Comparison of ENCODE assay signal across 8 cellular contexts in the genomic region with DNA sequence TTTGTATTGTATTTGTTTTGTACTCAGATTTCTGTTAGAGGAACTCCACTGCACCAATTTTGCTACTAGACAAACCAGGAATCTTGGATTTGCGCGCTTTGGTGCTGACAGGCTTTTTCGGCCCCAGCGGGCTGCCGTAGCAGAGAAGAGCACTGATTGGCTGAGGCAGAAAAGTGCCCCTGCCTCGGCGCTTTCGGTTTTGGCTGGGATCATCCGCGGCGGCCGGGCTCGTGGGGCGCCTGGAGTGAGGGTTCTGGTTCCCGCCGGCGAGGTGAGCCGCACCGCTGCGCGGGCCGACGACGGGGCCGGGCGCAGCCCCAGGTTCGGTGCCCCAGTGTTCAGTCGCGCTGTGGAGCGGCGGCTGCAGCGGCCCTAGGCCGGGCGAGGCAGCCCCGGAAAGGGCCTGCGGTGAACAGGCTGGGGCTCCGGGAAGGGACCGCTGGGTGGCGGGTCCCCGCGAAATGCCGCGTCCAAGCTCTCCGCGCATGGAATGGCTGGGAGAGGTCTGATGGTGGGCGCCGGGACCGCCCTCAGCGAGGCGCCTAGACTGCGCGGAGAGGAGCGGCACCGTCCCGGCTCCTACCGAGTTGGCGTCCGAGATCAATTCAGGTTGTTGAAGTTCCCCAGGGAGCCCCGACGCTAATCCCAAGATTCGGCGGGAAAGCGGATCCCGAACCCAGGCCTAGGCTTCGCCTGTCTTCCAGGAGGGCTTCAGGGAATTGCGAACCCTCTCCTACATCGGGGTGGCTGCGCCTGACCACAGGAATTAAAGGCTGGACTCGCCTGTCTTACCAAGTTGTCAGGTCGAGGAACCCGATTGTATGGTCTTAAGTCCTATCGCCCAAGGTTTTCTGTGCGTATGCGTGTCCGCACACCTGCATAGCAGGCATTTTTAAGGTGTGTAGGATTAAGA. TPM values are rescaled to one million over a fixed set of nuclear protein-coding genes. Genes with fewer than 3 reads are reported as not detected.
A peak's percentile ranks its signal among the peaks of the same experiment; 100 is the strongest.
DNase-seq lines count a peak whose midpoint lies in the region; ATAC-seq and TF ChIP-seq lines count a peak whose summit lies in the region.

Gene LSM6 (plus strand): TSS at position 178 of the 913 bp plus-strand sequence. CDS start 7,204 bp downstream, outside the sequence.

- H3K4me1 ChIP-seq in adrenal gland (replicated peaks in 1 of 2) (peaks cover 10 to 51% of the 10 kb centered on the region in 2 donors), heart right ventricle (peaks cover 8 to 50% (median 42%) of the 10 kb centered on the region in 9 donors)

- peak; percentile 96 to 99 (median 98) for ATAC-seq in heart right ventricle

- peaks cover 43% of the 10 kb centered on the region for H3K4me1 Mint-ChIP-seq in HFFc6 (ENCODE audit: low read depth)
- H3K4me1 Mint-ChIP-seq in progenitor cell of endocrine pancreas (ENCODE audit: low read depth), result peaks cover 26% of the 10 kb centered on the region

- H3K4me3 ChIP-seq in GM12865 (ENCODE audit: low read depth, low read length) (peak within 1 kb of the TSS; percentile 77), adrenal gland (peak within 1 kb of the TSS; percentile 20 to 95 (median 70)), heart right ventricle (peak within 1 kb of the TSS; percentile 74 to 97 (median 94))

- no peaks in the 10 kb centered on the region for H3K36me3 Mint-ChIP-seq in HFFc6 (ENCODE audit: low read depth)
- H3K36me3 Mint-ChIP-seq in progenitor cell of endocrine pancreas (ENCODE audit: insufficient read depth), result no peaks in the 10 kb centered on the region

- TF ChIP-seq POLR2A in adrenal gland (IDR thresholded peaks at IDR 0.05), result peak in 1 of 2 donors; percentile 62

- H3K27me3 Mint-ChIP-seq in HFFc6 (ENCODE audit: insufficient read depth) (no peaks in the 10 kb centered on the region; the same call in 1 of the 2 replicates), progenitor cell of endocrine pancreas (no peaks in the 10 kb centered on the region)

- H3K4me3 Mint-ChIP-seq in HFFc6, result peak within 1 kb of the TSS; percentile 85
- peak within 1 kb of the TSS; percentile 84 for H3K4me3 Mint-ChIP-seq in progenitor cell of endocrine pancreas (ENCODE audit: low read depth)

- H3K27me3 ChIP-seq in adrenal gland, result no peaks in the 10 kb centered on the region
- H3K27me3 ChIP-seq in heart right ventricle, result no peaks in the 10 kb centered on the region

- peak within 1 kb of the TSS; percentile 86 for H3K27ac Mint-ChIP-seq in HFFc6
- H3K27ac Mint-ChIP-seq in progenitor cell of endocrine pancreas, result peak within 1 kb of the TSS; percentile 95

- TF ChIP-seq CTCF in GM12865 (IDR thresholded peaks at IDR 0.05; ENCODE audit: insufficient read depth, low read depth, low read length, missing control alignments), result no peak
- no peak for TF ChIP-seq CTCF in HFFc6 (IDR thresholded peaks at IDR 0.05)
- peak in 3 of 6 experiments; percentile 11 to 26 (median 18) for TF ChIP-seq CTCF in adrenal gland (IDR thresholded peaks at IDR 0.05)
- TF ChIP-seq CTCF in heart right ventricle (IDR thresholded peaks at IDR 0.05), result peak in 5 of 9 donors; percentile 17 to 48 (median 35)
- TF ChIP-seq CTCF in progenitor cell of endocrine pancreas (IDR thresholded peaks at IDR 0.05; ENCODE audit: unreplicated experiment), result peak; percentile 30

- H3K27ac ChIP-seq in adrenal gland (peak within 1 kb of the TSS; percentile 68 to 95 (median 93)), heart right ventricle (peak within 1 kb of the TSS; percentile 80 to 97 (median 95))

- DNase-seq in GM12865 (ENCODE audit: low read depth) (peak; percentile 90), HFFc6 (peak; percentile 82), NCI-H1048 (lab: John Stamatoyannopoulos, UW) (peak; percentile 70), T-helper 1 cell (peak; percentile 67 to 82 (median 77)), adrenal gland (peak; percentile 89 to 94 (median 90)), heart right ventricle (peak; percentile 87 to 91), progenitor cell of endocrine pancreas (ENCODE audit: low spot score, unreplicated experiment) (peak; percentile 56), ureter (ENCODE audit: low spot score) (peak; percentile 89)

- 0% methylated on average over 35 to 75 of the region's 75 CpGs for WGBS in adrenal gland, 4 donors
- 0 to 1% methylated on average over 75 of the region's 75 CpGs for WGBS in heart right ventricle, 2 donors

- H3K9me3 Mint-ChIP-seq in HFFc6 (no peaks in the 10 kb centered on the region), progenitor cell of endocrine pancreas (ENCODE audit: low read depth) (no peaks in the 10 kb centered on the region)

- H3K9me3 ChIP-seq in adrenal gland (replicated peaks in 1 of 3) (no peaks in the 10 kb centered on the region), heart right ventricle (no peaks in the 10 kb centered on the region)

- intact Hi-C loops in adrenal gland (cut with DNase I) (loop anchor here in 1 of 2 donors (10.0 kb wide), 1 partner anchor 231 kb away; no protein-coding TSS in a partner anchor), heart right ventricle (cut with DNase I) (loop anchor here in 4 of 10 donors (10.0 kb wide), 5 partner anchors 61 to 441 kb away; partner anchors contain the start of genes ZNF827 (in 2 of the 4) and SLC10A7 (in 1 of the 4))

- H3K36me3 ChIP-seq in adrenal gland (replicated peaks in 1 of 2) (no peaks in the 10 kb centered on the region), heart right ventricle (no peaks in the 10 kb centered on the region)

RNA-seq across cellular contexts. Expression of gene LSM6, which starts in this region (rescaled TPM):
- 10 to 100 TPM; 18.8 to 27.9 (median 21.7) TPM for total RNA-seq in HFFc6 (2021; fragmentation: NEBNext Ultra II Directional; extraction: Animal tissue kit (Norgen Biotek cat#: 25700))
- 10 to 100 TPM; 10.7 to 49.4 (median 25.7) TPM for total RNA-seq in adrenal gland
- 10 to 100 TPM; 14.3 to 47.0 (median 21.4) TPM for polyA plus RNA-seq in adrenal gland
- total RNA-seq in heart right ventricle, result 10 to 100 TPM in 9 of 10 donors, 1 to 10 TPM in 1; 8.7 to 18.0 (median 11.8) TPM
- 10 to 100 TPM in 1 of 2 donors, 1 to 10 TPM in 1; 9.9 to 24.4 TPM for polyA plus RNA-seq in heart right ventricle
- 52.6 and 55.9 TPM in 2 replicates for total RNA-seq in progenitor cell of endocrine pancreas
- 32.5 TPM for total RNA-seq in ureter

Comparison
In these comparisons a context has a peak if more than half of its experiments do, and no peak if none do; other contexts are left out.
1. Peak in every context shown above with its lines: DNase-seq, ATAC-seq, H3K4me3 ChIP-seq and H3K27ac ChIP-seq.
2. CTCF ChIP-seq: peak in heart right ventricle (5 of 9) and progenitor cell of endocrine pancreas (single experiment); none in GM12865 (single experiment) and HFFc6 (single experiment).